8 cellular contexts compared by ENCODE assay signal in genomic region chr3:187745201-187746058, GRCh38. TPM values are rescaled to one million over a fixed set of nuclear protein-coding genes. Genes with fewer than 3 reads are reported as not detected.
DNase-seq lines count a peak whose midpoint lies in the region; ATAC-seq and TF ChIP-seq lines count a peak whose summit lies in the region.

TSS of gene BCL6 (minus strand) at chr3:187745468. CDS start at chr3:187733693, 11,775 bp downstream.

- H3K4me1 Mint-ChIP-seq in type B pancreatic cell (ENCODE audit: unreplicated experiment), result peaks cover 55% of the 10 kb centered on the region

- H3K27ac ChIP-seq in adrenal gland (peak within 1 kb of the TSS; percentile 98 to 100 (median 99)), parathyroid adenoma (peak within 1 kb of the TSS; percentile 100)

- peak within 1 kb of the TSS; percentile 49 for H3K4me3 ChIP-seq in GM12864 (ENCODE audit: low read depth, low read length)
- peak within 1 kb of the TSS; percentile 73 to 99 (median 82) for H3K4me3 ChIP-seq in adrenal gland
- peak within 1 kb of the TSS; percentile 95 for H3K4me3 ChIP-seq in parathyroid adenoma (ENCODE audit: low read depth, low read length)

- peak; percentile 98 for TF ChIP-seq POLR2A in adrenal gland (IDR thresholded peaks at IDR 0.05)

- H3K4me2 ChIP-seq in parathyroid adenoma (ENCODE audit: low read length), result peak within 1 kb of the TSS; percentile 89

- no peaks in the 10 kb centered on the region for H3K9me3 Mint-ChIP-seq in type B pancreatic cell

- H3K79me2 ChIP-seq in parathyroid adenoma, result peaks cover 14% of the 10 kb centered on the region

- WGBS in adrenal gland, 4 donors, result 0 to 1% (median 0%) methylated on average over 28 to 40 of the region's 40 CpGs

- H2AFZ ChIP-seq in parathyroid adenoma, result peak within 1 kb of the TSS; percentile 96

- H3K4me3 Mint-ChIP-seq in type B pancreatic cell, result peak within 1 kb of the TSS; percentile 97

- H3K4me1 ChIP-seq in adrenal gland (replicated peaks in 1 of 2) (peaks cover 23 to 30% of the 10 kb centered on the region in 2 donors), parathyroid adenoma (peaks cover 21% of the 10 kb centered on the region)

- peak; percentile 79 for ATAC-seq in HG02884 (IDR thresholded peaks at IDR 0.05; ENCODE audit: unreplicated experiment)

- H3K27me3 ChIP-seq in adrenal gland (no peaks in the 10 kb centered on the region), parathyroid adenoma (ENCODE audit: control insufficient read depth, insufficient read depth, low read length) (no peaks in the 10 kb centered on the region)

- H3K36me3 Mint-ChIP-seq in type B pancreatic cell, result no peaks in the 10 kb centered on the region

- H3K36me3 ChIP-seq in adrenal gland (replicated peaks in 1 of 2) (no peaks in the 10 kb centered on the region), parathyroid adenoma (ENCODE audit: control insufficient read depth, insufficient read depth, low read length) (no peaks in the 10 kb centered on the region)

- intact Hi-C loops in T-helper 1 cell treated with Interleukin-12 subunit alpha and Interleukin-12 subunit beta and Interleukin-4 antibody, amounts not matched to agents 30 ng/mL and 1 ng/mL, for 36 hours (cut with micrococcal nuclease), result loop anchor here (1.0 to 5.0 kb wide), 8 partner anchors 58 to 655 kb away; partner anchors contain the start of gene LPP
- intact Hi-C loops in adrenal gland (cut with DNase I) (loop anchor here (5.0 to 10.0 kb wide), 2 partner anchors 292 to 539 kb away; no protein-coding TSS in a partner anchor), cardiac septum (cut with DNase I) (loop anchor here (2.0 to 5.0 kb wide), 6 partner anchors 217 to 602 kb away; no protein-coding TSS in a partner anchor)

- H3K27me3 Mint-ChIP-seq in type B pancreatic cell, result no peaks in the 10 kb centered on the region

- H3K9ac ChIP-seq in parathyroid adenoma, result peak within 1 kb of the TSS; percentile 96

- DNase-seq in GM12864 (ENCODE audit: low read depth) (peak; percentile 79), NCI-H1694 (lab: John Stamatoyannopoulos, UW) (peak; percentile 88), adrenal gland (peak; percentile 91 to 98 (median 96)), cardiac septum (ENCODE audit: low spot score) (peak; percentile 97), type B pancreatic cell (ENCODE audit: extremely low spot score, unreplicated experiment) (peak; percentile 88)

- H3K9me3 ChIP-seq in adrenal gland (replicated peaks in 1 of 3), result no peaks in the 10 kb centered on the region
- H3K9me3 ChIP-seq in parathyroid adenoma (ENCODE audit: control insufficient read depth, low read length), result no peaks in the 10 kb centered on the region

- no peak for TF ChIP-seq CTCF in GM12864 (IDR thresholded peaks at IDR 0.05; ENCODE audit: low read depth, low read length, missing control alignments)
- peak in 3 of 6 experiments; percentile 5 to 27 (median 8) for TF ChIP-seq CTCF in adrenal gland (IDR thresholded peaks at IDR 0.05)
- no peak for TF ChIP-seq CTCF in parathyroid adenoma (IDR thresholded peaks at IDR 0.05)
- TF ChIP-seq CTCF in type B pancreatic cell (conservative IDR thresholded peaks at IDR 0.05), result peak; percentile 31

- peak within 1 kb of the TSS; percentile 100 for H3K27ac Mint-ChIP-seq in type B pancreatic cell

RNA-seq across cellular contexts. Expression of gene BCL6, which starts in this region (rescaled TPM):
- total RNA-seq in T-helper 1 cell treated with Interleukin-12 subunit alpha and Interleukin-12 subunit beta and Interleukin-4 antibody, amounts not matched to agents 30 ng/mL and 1 ng/mL, for 36 hours, result 24.1 TPM in 2 replicates
- total RNA-seq in adrenal gland (100 to 1,000 TPM in 4 of 8 donors, 10 to 100 TPM in 4; 28.7 to 131 (median 102) TPM), cardiac septum (67.4 TPM), type B pancreatic cell (ENCODE audit: low replicate concordance) (27.3 and 32.4 TPM in 2 replicates)
- 10 to 100 TPM; 34.5 to 88.3 (median 71.3) TPM for polyA plus RNA-seq in adrenal gland

Comparison
In these comparisons a context has a peak if more than half of its experiments do, and no peak if none do; other contexts are left out.
1. Peak in every context shown above with its lines: DNase-seq, ATAC-seq, H3K4me3 ChIP-seq and H3K27ac ChIP-seq.